Comparison of ENCODE assay signal across 11 cellular contexts in genomic region chr2:37599688-37600525, GRCh38.
DNase-seq lines count a peak whose midpoint lies in the region; ATAC-seq and TF ChIP-seq lines count a peak whose summit lies in the region.
"Had no signal": no experiment of that assay in that cellular context is flagged by ENCODE, and none has a peak within 500 bp of the region (broad histone marks: within the 10 kb centered on the region; RNA-seq: fewer than 3 reads in every experiment).

No MANE protein-coding gene starts in this region.

- H3K36me3 ChIP-seq in testis (ENCODE audit: low read depth, missing control alignments), result no peaks in the 10 kb centered on the region
- H3K36me3 ChIP-seq: BLaER1 had no signal

- intact Hi-C loops in CD4-positive, alpha-beta T cell (cut with DNase I, micrococcal nuclease), result loop anchor here in 1 of 2 experiments (1.0 kb wide), 3 partner anchors 14 to 35 kb away; no protein-coding TSS in a partner anchor
- intact Hi-C loops in activated CD4-positive, alpha-beta T cell treated with anti-CD3 and anti-CD28 coated beads for 36 hours (cut with DNase I, micrococcal nuclease), result loop anchor here in 1 of 2 experiments (2.0 to 5.0 kb wide), 2 partner anchors 13 to 37 kb away; no protein-coding TSS in a partner anchor
- intact Hi-C loops in testis (cut with DNase I; ENCODE audit: low total_unique reads), result no loop called here

- H3K9me3 ChIP-seq in CD4-positive, alpha-beta T cell (ENCODE audit: control insufficient read depth, low read length), result peaks cover 6% of the 10 kb centered on the region
- H3K9me3 ChIP-seq in testis, result no peaks in the 10 kb centered on the region

- H3K9me3 Mint-ChIP-seq in CD4-positive, alpha-beta T cell, result peaks cover 4% of the 10 kb centered on the region
- H3K9me3 Mint-ChIP-seq in activated CD4-positive, alpha-beta T cell treated with anti-CD3 and anti-CD28 coated beads for 36 hours (ENCODE audit: low read depth), result peaks cover 22% of the 10 kb centered on the region
- peaks cover 38% of the 10 kb centered on the region for H3K9me3 Mint-ChIP-seq in activated naive CD8-positive, alpha-beta T cell treated with anti-CD3 and anti-CD28 coated beads for 36 hours

- POLR2A ChIA-PET in CD4-positive, alpha-beta T cell (lab: Charles Lee), result interaction anchor here (0.6 to 5.0 kb wide), 29 partner anchors 9 to 325 kb away, joined by 3 to 121 read pairs (median 6); partner anchors contain the start of gene CDC42EP3
- POLR2A ChIA-PET in activated CD4-positive, alpha-beta T cell treated with anti-CD3 and anti-CD28 coated beads for 36 hours (lab: Charles Lee), result no interaction called here

- H3K4me1 ChIP-seq in testis, result no peaks in the 10 kb centered on the region

- peak overlapping the region; percentile 90 for H3K4me3 Mint-ChIP-seq in CD4-positive, alpha-beta T cell
- peak overlapping the region; percentile 58 for H3K4me3 Mint-ChIP-seq in activated CD4-positive, alpha-beta T cell treated with anti-CD3 and anti-CD28 coated beads for 36 hours
- peak overlapping the region; percentile 50 for H3K4me3 Mint-ChIP-seq in activated naive CD8-positive, alpha-beta T cell treated with anti-CD3 and anti-CD28 coated beads for 36 hours
- H3K4me3 Mint-ChIP-seq: neural crest cell had no signal

- H3K27me3 ChIP-seq in CD4-positive, alpha-beta T cell (ENCODE audit: control insufficient read depth, insufficient read depth, low read length), result no peaks in the 10 kb centered on the region
- no peaks in the 10 kb centered on the region for H3K27me3 ChIP-seq in testis
- H3K27me3 ChIP-seq: BLaER1 had no signal

- H3K4me1 Mint-ChIP-seq in CD4-positive, alpha-beta T cell (ENCODE audit: low read depth), result peaks cover 52% of the 10 kb centered on the region
- peaks cover 47% of the 10 kb centered on the region for H3K4me1 Mint-ChIP-seq in activated CD4-positive, alpha-beta T cell treated with anti-CD3 and anti-CD28 coated beads for 36 hours
- peaks cover 33% of the 10 kb centered on the region for H3K4me1 Mint-ChIP-seq in activated naive CD8-positive, alpha-beta T cell treated with anti-CD3 and anti-CD28 coated beads for 36 hours
- H3K4me1 Mint-ChIP-seq: neural crest cell had no signal

- no peak overlapping the region for H3K4me3 ChIP-seq in testis
- H3K4me3 ChIP-seq: BLaER1 had no signal

- CTCF ChIA-PET in CD4-positive, alpha-beta T cell (lab: Charles Lee), result interaction anchor here (0.6 to 4.2 kb wide), 11 partner anchors 10 to 1011 kb away, joined by 3 to 27 read pairs (median 3); no protein-coding TSS in a partner anchor
- CTCF ChIA-PET in activated CD4-positive, alpha-beta T cell treated with anti-CD3 and anti-CD28 coated beads for 36 hours (lab: Charles Lee), result interaction anchor here (0.8 to 2.0 kb wide), 6 partner anchors 10 to 204 kb away, joined by 3 to 6 read pairs (median 4); no protein-coding TSS in a partner anchor

- peaks cover 74% of the 10 kb centered on the region for H3K36me3 Mint-ChIP-seq in CD4-positive, alpha-beta T cell (ENCODE audit: low read depth)
- H3K36me3 Mint-ChIP-seq in activated CD4-positive, alpha-beta T cell treated with anti-CD3 and anti-CD28 coated beads for 36 hours (ENCODE audit: low read depth), result peaks cover 6% of the 10 kb centered on the region
- H3K36me3 Mint-ChIP-seq in activated naive CD8-positive, alpha-beta T cell treated with anti-CD3 and anti-CD28 coated beads for 36 hours, result peaks cover 30% of the 10 kb centered on the region

- 89 to 96% methylated on average over 14 to 17 of the region's 17 CpGs for WGBS in testis, 2 donors

- H3K27ac Mint-ChIP-seq in CD4-positive, alpha-beta T cell, result peak overlapping the region; percentile 98
- H3K27ac Mint-ChIP-seq in activated CD4-positive, alpha-beta T cell treated with anti-CD3 and anti-CD28 coated beads for 36 hours, result peak overlapping the region; percentile 81
- peak overlapping the region; percentile 75 for H3K27ac Mint-ChIP-seq in activated naive CD8-positive, alpha-beta T cell treated with anti-CD3 and anti-CD28 coated beads for 36 hours

- H3K27ac ChIP-seq in CD4-positive, alpha-beta T cell (ENCODE audit: low read depth, low read length), result peak overlapping the region; percentile 70
- H3K27ac ChIP-seq in testis, result no peak overlapping the region
- H3K27ac ChIP-seq: BLaER1 had no signal

- ATAC-seq in CD4-positive, alpha-beta T cell (ENCODE audit: poor library complexity), result peak; percentile 84
- no peak for ATAC-seq in activated CD4-positive, alpha-beta T cell treated with anti-CD3 and anti-CD28 coated beads for 36 hours
- ATAC-seq in HG02571 (IDR thresholded peaks at IDR 0.05; ENCODE audit: unreplicated experiment), result no peak

- no peaks in the 10 kb centered on the region for H3K27me3 Mint-ChIP-seq in CD4-positive, alpha-beta T cell
- no peaks in the 10 kb centered on the region for H3K27me3 Mint-ChIP-seq in activated CD4-positive, alpha-beta T cell treated with anti-CD3 and anti-CD28 coated beads for 36 hours
- H3K27me3 Mint-ChIP-seq in activated naive CD8-positive, alpha-beta T cell treated with anti-CD3 and anti-CD28 coated beads for 36 hours, result no peaks in the 10 kb centered on the region

- TF ChIP-seq POLR2A in testis (IDR thresholded peaks at IDR 0.05), result no peak

- TF ChIP-seq CTCF in CD4-positive, alpha-beta T cell (IDR thresholded peaks at IDR 0.05), result no peak
- no peak for TF ChIP-seq CTCF in testis (IDR thresholded peaks at IDR 0.05)

- DNase-seq in CD4-positive, alpha-beta T cell, result peak; percentile 63 to 81 (median 74)
- peak; percentile 48 for DNase-seq in activated CD4-positive, alpha-beta T cell treated with anti-CD3 and anti-CD28 coated beads for 36 hours
- DNase-seq in activated naive CD8-positive, alpha-beta T cell treated with anti-CD3 and anti-CD28 coated beads for 36 hours, result peak; percentile 24
- peak; percentile 31 for DNase-seq in stimulated activated CD4-positive, alpha-beta T cell treated with anti-CD3 and anti-CD28 coated beads, Interleukin-15, amount 100 ng/mL, for 24 hours
- no peak for DNase-seq in foreskin melanocyte
- DNase-seq in NCI-H2171 (lab: John Stamatoyannopoulos, UW), result no peak
- no peak for DNase-seq in testis
- DNase-seq: NCI-H146 had no signal

Comparison
In these comparisons a context has a peak if more than half of its experiments do, and no peak if none do; other contexts are left out.
1. DNase-seq: peak in CD4-positive, alpha-beta T cell (10 of 10), activated CD4-positive, alpha-beta T cell treated with anti-CD3 and anti-CD28 coated beads for 36 hours (single experiment), activated naive CD8-positive, alpha-beta T cell treated with anti-CD3 and anti-CD28 coated beads for 36 hours (single experiment) and stimulated activated CD4-positive, alpha-beta T cell treated with anti-CD3 and anti-CD28 coated beads, Interleukin-15, amount 100 ng/mL, for 24 hours (single experiment); none in foreskin melanocyte (single experiment), NCI-H2171 (single experiment) and testis (single experiment).
2. Peak in every context shown above with its lines, with median percentiles within 50 percentile points of each other: H3K27ac Mint-ChIP-seq and H3K4me3 Mint-ChIP-seq.